18 cellular contexts compared by ENCODE assay signal in genomic region chr1:6321205-6321604, GRCh38.
DNase-seq lines count a peak whose midpoint lies in the region; ATAC-seq and TF ChIP-seq lines count a peak whose summit lies in the region.
"Had no signal": no experiment of that assay in that cellular context is flagged by ENCODE, and none has a peak within 500 bp of the region (broad histone marks: within the 10 kb centered on the region; RNA-seq: fewer than 3 reads in every experiment).

No MANE protein-coding gene starts in this region.

- no peak overlapping the region for H3K27ac ChIP-seq in H9 (ENCODE audit: insufficient read length, low read depth, low read length)
- H3K27ac ChIP-seq in right atrium auricular region: no peak overlapping the region
- H3K27ac ChIP-seq: BLaER1, GM23248, KMS-11, PC-9 had no signal

- H3K4me1 ChIP-seq in H9 (ENCODE audit: insufficient read depth, low read length): no peaks in the 10 kb centered on the region
- H3K4me1 ChIP-seq in right atrium auricular region: no peaks in the 10 kb centered on the region

- POLR2A ChIA-PET in WTC11 (lab: Charles Lee): interaction anchor here (0.6 kb wide), 1 partner anchor 28 kb away, joined by 3 read pairs; no protein-coding TSS in a partner anchor

- H3K9me3 Mint-ChIP-seq in H9 (no peaks in the 10 kb centered on the region; a peak in 1 of 5 replicates), WTC11 (no peaks in the 10 kb centered on the region)
- no peaks in the 10 kb centered on the region for H3K9me3 Mint-ChIP-seq in stimulated activated effector memory CD8-positive, alpha-beta T cell treated with anti-CD3 and anti-CD28 coated beads, Interleukin-12 subunit alpha, Interleukin-12 subunit beta, amount 100 ng/mL, for 72 hours
- H3K9me3 Mint-ChIP-seq: CD4-positive, alpha-beta memory T cell had no signal

- no peaks in the 10 kb centered on the region for H3K23me2 ChIP-seq in H9 (ENCODE audit: insufficient read length, low read depth, low read length, poor library complexity, severe bottlenecking)

- no CpG with 5 or more reads among the region's 8 CpGs for whole genome bisulfite sequencing in H9 (ENCODE audit: extremely low coverage, insufficient read length, low lambda C conversion rate)

- H3K36me3 Mint-ChIP-seq in H9 (ENCODE audit: insufficient read depth in 1 of 3, low read depth in 3 of 3) (peaks cover 2 to 33% (median 20%) of the 10 kb centered on the region in 3 experiments; a peak in 6 of 7 replicates), WTC11 (peaks cover 14% of the 10 kb centered on the region)
- H3K36me3 Mint-ChIP-seq in stimulated activated effector memory CD8-positive, alpha-beta T cell treated with anti-CD3 and anti-CD28 coated beads, Interleukin-12 subunit alpha, Interleukin-12 subunit beta, amount 100 ng/mL, for 72 hours: peaks cover 12% of the 10 kb centered on the region

- no peak overlapping the region for H2BK12ac ChIP-seq in H9 (ENCODE audit: insufficient read length, low read depth, low read length)

- H3K4me3 ChIP-seq in right atrium auricular region: no peak overlapping the region
- H3K4me3 ChIP-seq: BLaER1, GM23248, PC-9 had no signal

- no peaks in the 10 kb centered on the region for H3K79me1 ChIP-seq in H9 (ENCODE audit: insufficient read depth, low read depth, low read length, poor library complexity, severe bottlenecking)

- H3K4ac ChIP-seq in H9 (ENCODE audit: low read depth, low read length): no peak overlapping the region

- DNase-seq in H9: no peak
- no peak for DNase-seq in WTC11 (ENCODE audit: low spot score)
- DNase-seq in foreskin melanocyte: peak; percentile 43
- no peak for DNase-seq in stimulated activated effector memory CD8-positive, alpha-beta T cell treated with anti-CD3 and anti-CD28 coated beads, Interleukin-12 subunit alpha, Interleukin-12 subunit beta, amount 100 ng/mL, for 72 hours (ENCODE audit: low spot score in 2 of 2)
- DNase-seq in NCI-H1694 (lab: John Stamatoyannopoulos, UW): no peak
- DNase-seq in right atrium auricular region (ENCODE audit: low spot score): no peak
- DNase-seq: CD4-positive, alpha-beta memory T cell; GM23248; HCEC 1CT; MV-4-11; NCI-H187; NCI-H2107; NCI-H524; PC-9 had no signal

- H3K27me3 ChIP-seq in H9 (ENCODE audit: insufficient read depth, low read length) (no peaks in the 10 kb centered on the region), right atrium auricular region (no peaks in the 10 kb centered on the region)
- H3K27me3 ChIP-seq: BLaER1 had no signal

- H3K18ac ChIP-seq in H9 (ENCODE audit: insufficient read length, low read depth, low read length): no peak overlapping the region

- H2BK120ac ChIP-seq in H9 (ENCODE audit: low read depth, low read length, poor library complexity, severe bottlenecking): no peak overlapping the region

- H2BK15ac ChIP-seq in H9 (ENCODE audit: low read depth, low read length): no peak overlapping the region

- no peak overlapping the region for H3K56ac ChIP-seq in H9 (ENCODE audit: insufficient read length, low read depth, low read length)

- no peak overlapping the region for H4K91ac ChIP-seq in H9 (ENCODE audit: insufficient read length, low read depth, low read length)

- no peak overlapping the region for H4K5ac ChIP-seq in H9 (ENCODE audit: insufficient read length, low read depth, low read length)

- no peak overlapping the region for H3K14ac ChIP-seq in H9 (ENCODE audit: insufficient read depth, low read length)

- no peak overlapping the region for H2BK5ac ChIP-seq in H9 (ENCODE audit: insufficient read length, low read length)

- H3K9me3 ChIP-seq in H9 (ENCODE audit: control insufficient read depth, low read depth, low read length) (no peaks in the 10 kb centered on the region), right atrium auricular region (no peaks in the 10 kb centered on the region)
- H3K9me3 ChIP-seq: BLaER1 had no signal

- no peaks in the 10 kb centered on the region for H3K36me3 ChIP-seq in right atrium auricular region

- H4K20me1 ChIP-seq in H9 (ENCODE audit: control insufficient read depth, insufficient read depth, insufficient read length): peaks cover 2% of the 10 kb centered on the region
- H4K20me1 ChIP-seq: BLaER1 had no signal

- H3K27ac Mint-ChIP-seq in H9 (peak overlapping the region; percentile 7 to 77 (median 10); a peak in 2 of 7 replicates), WTC11 (0 out of 2 replicates have a peak overlapping the region, but pooled peaks have one; percentile 15)
- peak overlapping the region; percentile 26 for H3K27ac Mint-ChIP-seq in stimulated activated effector memory CD8-positive, alpha-beta T cell treated with anti-CD3 and anti-CD28 coated beads, Interleukin-12 subunit alpha, Interleukin-12 subunit beta, amount 100 ng/mL, for 72 hours
- H3K27ac Mint-ChIP-seq: CD4-positive, alpha-beta memory T cell had no signal

- CTCF ChIA-PET in WTC11 (lab: Charles Lee): interaction anchor here (1.0 kb wide), 1 partner anchor 36 kb away, joined by 3 read pairs; no protein-coding TSS in a partner anchor

- no peak overlapping the region for H3K4me2 ChIP-seq in H9 (ENCODE audit: insufficient read depth, insufficient read length, low read length)
- H3K4me2 ChIP-seq: KMS-11, PC-9 had no signal

- no peak overlapping the region for H2AK5ac ChIP-seq in H9 (ENCODE audit: insufficient read length, low read length)

- no peak overlapping the region for H2AFZ ChIP-seq in H9 (ENCODE audit: low read length)
- H2AFZ ChIP-seq: GM23248, PC-9 had no signal

- H4K8ac ChIP-seq in H9 (replicated peaks; ENCODE audit: insufficient read length, low read depth, low read length): no peak overlapping the region

- H3K27me3 Mint-ChIP-seq in H9 (ENCODE audit: low read depth) (no peaks in the 10 kb centered on the region), WTC11 (ENCODE audit: low read depth) (no peaks in the 10 kb centered on the region)
- H3K27me3 Mint-ChIP-seq: CD4-positive, alpha-beta memory T cell had no signal

- H3K4me1 Mint-ChIP-seq in H9 (no peaks in the 10 kb centered on the region), WTC11 (no peaks in the 10 kb centered on the region)
- no peaks in the 10 kb centered on the region for H3K4me1 Mint-ChIP-seq in stimulated activated effector memory CD8-positive, alpha-beta T cell treated with anti-CD3 and anti-CD28 coated beads, Interleukin-12 subunit alpha, Interleukin-12 subunit beta, amount 100 ng/mL, for 72 hours
- H3K4me1 Mint-ChIP-seq: CD4-positive, alpha-beta memory T cell had no signal

- no peak overlapping the region for H2BK20ac ChIP-seq in H9 (ENCODE audit: low read depth, low read length, poor library complexity, severe bottlenecking)

- H3K23ac ChIP-seq in H9 (ENCODE audit: insufficient read length, low read depth, low read length): no peak overlapping the region

- TF ChIP-seq CTCF in H9 (conservative IDR thresholded peaks at IDR 0.05) (no peak), WTC11 (IDR thresholded peaks at IDR 0.05) (no peak), right atrium auricular region (IDR thresholded peaks at IDR 0.05) (no peak)

- no peak overlapping the region for H3T11ph ChIP-seq in H9 (ENCODE audit: low read length)

- H3K4me3 Mint-ChIP-seq in H9: no peak overlapping the region
- no peak overlapping the region for H3K4me3 Mint-ChIP-seq in WTC11
- no peak overlapping the region for H3K4me3 Mint-ChIP-seq in stimulated activated effector memory CD8-positive, alpha-beta T cell treated with anti-CD3 and anti-CD28 coated beads, Interleukin-12 subunit alpha, Interleukin-12 subunit beta, amount 100 ng/mL, for 72 hours
- H3K4me3 Mint-ChIP-seq: CD4-positive, alpha-beta memory T cell had no signal

- H3K9ac ChIP-seq in H9 (ENCODE audit: extremely low read depth, insufficient read length, low read length): no peak overlapping the region
- H3K9ac ChIP-seq: BLaER1, GM23248, KMS-11 had no signal

- no peaks in the 10 kb centered on the region for H3K79me2 ChIP-seq in H9 (ENCODE audit: insufficient read depth, low read length)

- ATAC-seq in WTC11 (no peak), SK-N-SH treated with all-trans-retinoic acid at 6 μM for 48 hours (no peak), HG03442 (IDR thresholded peaks at IDR 0.05; ENCODE audit: unreplicated experiment) (no peak)
- ATAC-seq in stimulated activated effector memory CD8-positive, alpha-beta T cell treated with anti-CD3 and anti-CD28 coated beads, Interleukin-12 subunit alpha, Interleukin-12 subunit beta, amount 100 ng/mL, for 72 hours: no peak

TF ChIP-seq in WTC11, 78 proteins besides CTCF, POLR2A, EP300 and RAD21 (continues in another document):
- TF ChIP-seq NR1H2 (CRISPR knock-in tag; IDR thresholded peaks at IDR 0.05) (no peak), SMAD4 (CRISPR knock-in tag; IDR thresholded peaks at IDR 0.05) (no peak), CBFB (CRISPR knock-in tag; IDR thresholded peaks at IDR 0.05; ENCODE audit: low read depth) (no peak), SOX15 (CRISPR knock-in tag; IDR thresholded peaks at IDR 0.05) (no peak), SP1 (CRISPR knock-in tag; conservative IDR thresholded peaks at IDR 0.05) (no peak), ZNF416 (CRISPR knock-in tag; IDR thresholded peaks at IDR 0.05) (no peak), ZNF396 (CRISPR knock-in tag; IDR thresholded peaks at IDR 0.05; ENCODE audit: borderline replicate concordance) (no peak), ATF1 (CRISPR knock-in tag; IDR thresholded peaks at IDR 0.05) (no peak), ESRRA (CRISPR knock-in tag; IDR thresholded peaks at IDR 0.05; ENCODE audit: borderline replicate concordance) (no peak), ZNF138 (CRISPR knock-in tag; conservative IDR thresholded peaks at IDR 0.05) (no peak)

TF ChIP-seq in SK-N-SH treated with all-trans-retinoic acid at 6 μM for 48 hours, 23 proteins besides CTCF, POLR2A, EP300 and RAD21:
- TF ChIP-seq ISL1 (CRISPR knock-in tag; IDR thresholded peaks at IDR 0.05) (no peak), POU6F1 (CRISPR knock-in tag; IDR thresholded peaks at IDR 0.05; ENCODE audit: borderline replicate concordance, low read depth) (no peak)
